23 cellular contexts compared by ENCODE assay signal in the genomic region with DNA sequence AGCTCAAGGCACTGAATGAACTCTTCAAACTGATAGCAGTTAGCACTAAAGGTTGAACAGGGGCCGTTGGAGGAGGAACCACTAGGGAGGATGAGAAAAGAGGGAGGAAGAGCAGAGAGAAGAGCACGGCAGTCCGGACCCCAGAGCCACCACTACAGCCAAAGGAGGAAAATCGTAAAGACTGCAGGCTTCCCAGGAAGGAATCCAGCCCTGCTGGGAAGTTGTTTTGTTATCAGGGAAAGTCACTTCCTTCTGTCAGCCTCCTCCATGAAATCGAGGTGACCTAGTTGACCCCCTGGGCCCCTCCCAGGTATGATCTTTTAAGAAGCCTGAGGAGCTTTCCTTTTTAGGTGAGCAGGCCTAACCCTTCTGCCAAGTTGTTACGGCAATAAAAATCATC.
A peak's percentile ranks its signal among the peaks of the same experiment; 100 is the strongest.
DNase-seq lines count a peak whose midpoint lies in the region; ATAC-seq and TF ChIP-seq lines count a peak whose summit lies in the region.
"Had no signal": no experiment of that assay in that cellular context is flagged by ENCODE, and none has a peak within 500 bp of the region (broad histone marks: within the 10 kb centered on the region; RNA-seq: fewer than 3 reads in every experiment).

No MANE protein-coding gene starts in this region.

- peaks cover 68% of the 10 kb centered on the region for H3K4me1 ChIP-seq in HUES64 (ENCODE audit: insufficient read depth, low read length)
- H3K4me1 ChIP-seq in endodermal cell (ENCODE audit: control insufficient read depth, insufficient read depth, low read length): peaks cover 18% of the 10 kb centered on the region
- peaks cover 59 to 67% (median 66%) of the 10 kb centered on the region in 3 donors for H3K4me1 ChIP-seq in skeletal muscle tissue (ENCODE audit: control insufficient read depth in 3 of 3, insufficient read depth in 3 of 3, low read length in 3 of 3)

- H3K9ac ChIP-seq in HUES64 (ENCODE audit: low read depth, low read length) (no peak overlapping the region), endodermal cell (ENCODE audit: extremely low read depth, low read length, poor library complexity, severe bottlenecking) (no peak overlapping the region), skeletal muscle tissue (ENCODE audit: low read depth in 1 of 3, low read length in 3 of 3) (no peak overlapping the region)
- H3K9ac ChIP-seq: KMS-11 had no signal

- H3K27ac ChIP-seq in HUES64 (ENCODE audit: low read depth, low read length) (peak overlapping the region; percentile 12), endodermal cell (ENCODE audit: low read depth, low read length) (peak overlapping the region; percentile 41), skeletal muscle tissue (ENCODE audit: low read depth, low read length) (peak overlapping the region; percentile 23)
- H3K27ac ChIP-seq: foreskin keratinocyte, KMS-11, testis had no signal

- H3K4me3 ChIP-seq in HUES64 (ENCODE audit: low read length): no peak overlapping the region
- H3K4me3 ChIP-seq in endodermal cell (ENCODE audit: low read length): no peak overlapping the region
- H3K4me3 ChIP-seq in skeletal muscle tissue (ENCODE audit: low read length in 3 of 3): no peak overlapping the region
- H3K4me3 ChIP-seq: skin epidermis, testis had no signal

- peaks cover 43% of the 10 kb centered on the region for H3K4me1 Mint-ChIP-seq in endodermal cell
- peaks cover 91% of the 10 kb centered on the region for H3K4me1 Mint-ChIP-seq in mesothelial cell of epicardium

- H3K36me3 Mint-ChIP-seq in endodermal cell (ENCODE audit: low read depth) (peaks cover 14% of the 10 kb centered on the region), mesothelial cell of epicardium (peaks cover 15% of the 10 kb centered on the region)

- DNase-seq in endodermal cell (no peak), mesothelial cell of epicardium (ENCODE audit: low spot score in 2 of 2, unreplicated experiment in 2 of 2) (no peak), NCI-H2029 treated with DMSO at 0.1 percent for 48 hours (lab: John Stamatoyannopoulos, UW) (no peak)
- DNase-seq in activated CD4-positive, alpha-beta T cell treated with anti-CD3 and anti-CD28 coated beads for 4 hours: no peak
- DNase-seq: activated CD4-positive, alpha-beta T cell treated with anti-CD3 and anti-CD28 coated beads for 48 hours; activated CD8-positive, alpha-beta memory T cell treated with anti-CD3 and anti-CD28 coated beads, Interleukin-2, amount 50 U/mL, for 4 hours; AML-193; aorta; Calu3; foreskin keratinocyte; mammary epithelial cell; NCI-H1092; NCI-H2107; NCI-H526 treated with DMSO at 0.1 percent for 48 hours; nucleus accumbens; T1000; testis had no signal

- no peak overlapping the region for H3K4me3 Mint-ChIP-seq in endodermal cell
- peak overlapping the region; percentile 25 for H3K4me3 Mint-ChIP-seq in mesothelial cell of epicardium

- H3K36me3 ChIP-seq in HUES64 (ENCODE audit: insufficient read depth, low read length) (peaks cover 11% of the 10 kb centered on the region), endodermal cell (ENCODE audit: control insufficient read depth, insufficient read depth, low read length) (no peaks in the 10 kb centered on the region), skeletal muscle tissue (ENCODE audit: control insufficient read depth in 3 of 3, insufficient read depth in 3 of 3, low read length in 3 of 3) (no peaks in the 10 kb centered on the region)

- ATAC-seq in GM18909 (IDR thresholded peaks at IDR 0.05; ENCODE audit: poor library complexity, unreplicated experiment) (no peak), HG03521 (IDR thresholded peaks at IDR 0.05; ENCODE audit: unreplicated experiment) (no peak)
- ATAC-seq: foreskin keratinocyte had no signal

- 46% methylated on average over 5 of the region's 6 CpGs for WGBS in HUES64
- WGBS in endodermal cell (ENCODE audit: insufficient coverage in 1 of 2, insufficient read length in 1 of 2), 2 experiments: 23 to 70% methylated on average over 4 to 6 of the region's 6 CpGs

- H3K27me3 ChIP-seq in HUES64 (ENCODE audit: insufficient read depth, low read length) (no peaks in the 10 kb centered on the region), endodermal cell (ENCODE audit: control insufficient read depth, insufficient read depth, low read length, poor library complexity, severe bottlenecking) (no peaks in the 10 kb centered on the region), skeletal muscle tissue (ENCODE audit: control insufficient read depth in 3 of 3, insufficient read depth in 3 of 3, low read length in 3 of 3) (no peaks in the 10 kb centered on the region)
- H3K27me3 ChIP-seq: foreskin keratinocyte, testis had no signal

- H3K9me3 Mint-ChIP-seq in endodermal cell: no peaks in the 10 kb centered on the region
- no peaks in the 10 kb centered on the region for H3K9me3 Mint-ChIP-seq in mesothelial cell of epicardium

- H3K27ac Mint-ChIP-seq in endodermal cell (peak overlapping the region; percentile 74), mesothelial cell of epicardium (peak overlapping the region; percentile 95)

- TF ChIP-seq CTCF in endodermal cell (conservative IDR thresholded peaks at IDR 0.05): no peak
- no peak for TF ChIP-seq CTCF in mesothelial cell of epicardium (IDR thresholded peaks at IDR 0.05; ENCODE audit: unreplicated experiment)

- H3K9me3 ChIP-seq in HUES64 (ENCODE audit: insufficient read depth, low read depth, low read length) (no peaks in the 10 kb centered on the region), endodermal cell (ENCODE audit: control insufficient read depth, low read length) (no peaks in the 10 kb centered on the region), skeletal muscle tissue (ENCODE audit: control insufficient read depth in 3 of 3, low read length in 3 of 3) (no peaks in the 10 kb centered on the region)
- H3K9me3 ChIP-seq: testis had no signal

- H3K27me3 Mint-ChIP-seq in endodermal cell (ENCODE audit: insufficient read depth): no peaks in the 10 kb centered on the region
- no peaks in the 10 kb centered on the region for H3K27me3 Mint-ChIP-seq in mesothelial cell of epicardium (ENCODE audit: low read depth)
